1 cellular context compared by ENCODE assay signal in the genomic region with DNA sequence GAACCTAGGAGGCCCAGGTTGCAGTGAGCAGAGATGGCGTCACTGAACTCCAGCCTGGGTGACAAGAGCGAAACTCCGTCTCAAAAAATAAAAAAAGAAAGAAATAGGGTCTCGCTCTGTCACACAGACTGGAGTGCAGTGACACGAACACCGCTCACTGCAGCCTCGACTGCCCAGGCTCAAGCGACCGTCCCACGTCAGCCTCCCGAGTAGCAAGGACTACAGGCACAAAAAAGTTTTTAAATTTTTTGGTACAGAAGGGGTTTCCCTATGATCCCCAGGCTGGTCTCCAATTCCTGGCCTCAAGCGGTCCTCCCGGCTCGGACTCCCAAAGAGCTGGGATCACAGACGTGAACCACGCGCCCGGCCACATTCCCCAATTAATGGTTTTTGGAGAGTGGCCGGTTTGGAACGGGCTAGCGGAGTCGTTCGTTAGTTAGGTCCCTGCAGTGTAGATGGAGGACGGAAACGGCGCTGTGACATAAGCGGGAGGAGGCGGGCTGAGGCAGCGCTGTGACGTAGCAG.
A peak's percentile ranks its signal among the peaks of the same experiment; 100 is the strongest.
TF ChIP-seq lines count a peak whose summit lies in the region.

No MANE protein-coding gene starts in this region.

TF ChIP-seq in K562, 482 proteins besides CTCF, POLR2A, EP300 and RAD21 (continued from another document and continues in another):
- TF ChIP-seq, protein P1, sequence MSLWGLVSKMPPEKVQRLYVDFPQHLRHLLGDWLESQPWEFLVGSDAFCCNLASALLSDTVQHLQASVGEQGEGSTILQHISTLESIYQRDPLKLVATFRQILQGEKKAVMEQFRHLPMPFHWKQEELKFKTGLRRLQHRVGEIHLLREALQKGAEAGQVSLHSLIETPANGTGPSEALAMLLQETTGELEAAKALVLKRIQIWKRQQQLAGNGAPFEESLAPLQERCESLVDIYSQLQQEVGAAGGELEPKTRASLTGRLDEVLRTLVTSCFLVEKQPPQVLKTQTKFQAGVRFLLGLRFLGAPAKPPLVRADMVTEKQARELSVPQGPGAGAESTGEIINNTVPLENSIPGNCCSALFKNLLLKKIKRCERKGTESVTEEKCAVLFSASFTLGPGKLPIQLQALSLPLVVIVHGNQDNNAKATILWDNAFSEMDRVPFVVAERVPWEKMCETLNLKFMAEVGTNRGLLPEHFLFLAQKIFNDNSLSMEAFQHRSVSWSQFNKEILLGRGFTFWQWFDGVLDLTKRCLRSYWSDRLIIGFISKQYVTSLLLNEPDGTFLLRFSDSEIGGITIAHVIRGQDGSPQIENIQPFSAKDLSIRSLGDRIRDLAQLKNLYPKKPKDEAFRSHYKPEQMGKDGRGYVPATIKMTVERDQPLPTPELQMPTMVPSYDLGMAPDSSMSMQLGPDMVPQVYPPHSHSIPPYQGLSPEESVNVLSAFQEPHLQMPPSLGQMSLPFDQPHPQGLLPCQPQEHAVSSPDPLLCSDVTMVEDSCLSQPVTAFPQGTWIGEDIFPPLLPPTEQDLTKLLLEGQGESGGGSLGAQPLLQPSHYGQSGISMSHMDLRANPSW (CRISPR knock-in tag; IDR thresholded peaks at IDR 0.05) = 0 out of 2 replicates have a peak, but pooled peaks have one; percentile 63
- no peak for TF ChIP-seq MXI1 (IDR thresholded peaks at IDR 0.05; ENCODE audit: low read depth, low read length)
- TF ChIP-seq ZNF239 (CRISPR knock-in tag; IDR thresholded peaks at IDR 0.05) = peak; percentile 27; the same call in 1 of the 2 replicates
- TF ChIP-seq TGIF2 (CRISPR knock-in tag; IDR thresholded peaks at IDR 0.05) = no peak
- TF ChIP-seq CEBPB (tag; IDR thresholded peaks at IDR 0.05) = no peak
- TF ChIP-seq JUNB (CRISPR knock-in tag; conservative IDR thresholded peaks at IDR 0.05) = no peak
- TF ChIP-seq FOXK1 (CRISPR knock-in tag; IDR thresholded peaks at IDR 0.05; ENCODE audit: borderline replicate concordance) = no peak
- TF ChIP-seq GABPA (tag; conservative IDR thresholded peaks at IDR 0.05; ENCODE audit: low read depth) = no peak
- no peak for TF ChIP-seq ZNF347 (CRISPR knock-in tag; IDR thresholded peaks at IDR 0.05; ENCODE audit: low read depth)
- TF ChIP-seq ZNF445 (CRISPR knock-in tag; IDR thresholded peaks at IDR 0.05; ENCODE audit: low read depth) = no peak
- TF ChIP-seq, protein P2, sequence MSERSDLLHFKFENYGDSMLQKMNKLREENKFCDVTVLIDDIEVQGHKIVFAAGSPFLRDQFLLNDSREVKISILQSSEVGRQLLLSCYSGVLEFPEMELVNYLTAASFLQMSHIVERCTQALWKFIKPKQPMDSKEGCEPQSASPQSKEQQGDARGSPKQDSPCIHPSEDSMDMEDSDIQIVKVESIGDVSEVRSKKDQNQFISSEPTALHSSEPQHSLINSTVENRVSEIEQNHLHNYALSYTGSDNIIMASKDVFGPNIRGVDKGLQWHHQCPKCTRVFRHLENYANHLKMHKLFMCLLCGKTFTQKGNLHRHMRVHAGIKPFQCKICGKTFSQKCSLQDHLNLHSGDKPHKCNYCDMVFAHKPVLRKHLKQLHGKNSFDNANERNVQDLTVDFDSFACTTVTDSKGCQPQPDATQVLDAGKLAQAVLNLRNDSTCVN (CRISPR knock-in tag; IDR thresholded peaks at IDR 0.05) = no peak
- TF ChIP-seq PHTF2 (CRISPR knock-in tag; IDR thresholded peaks at IDR 0.05) = no peak
- TF ChIP-seq RB1 (IDR thresholded peaks at IDR 0.05; ENCODE audit: low read depth) = no peak
- TF ChIP-seq ZNF197 (CRISPR knock-in tag; IDR thresholded peaks at IDR 0.05; ENCODE audit: low read depth) = no peak
- TF ChIP-seq RUNX1 (IDR thresholded peaks at IDR 0.05; ENCODE audit: low read depth) = no peak
- no peak for TF ChIP-seq NFYB (IDR thresholded peaks at IDR 0.05; ENCODE audit: extremely low read depth, insufficient read length)
- peak in 1 of 2 experiments; percentile 57 for TF ChIP-seq AFF1 (IDR thresholded peaks at IDR 0.05; ENCODE audit: low read depth in 1 of 2, partially characterized antibody in 2 of 2)
- TF ChIP-seq ZNF764 (CRISPR knock-in tag; IDR thresholded peaks at IDR 0.05; ENCODE audit: low read depth) = no peak
- TF ChIP-seq, protein P3, sequence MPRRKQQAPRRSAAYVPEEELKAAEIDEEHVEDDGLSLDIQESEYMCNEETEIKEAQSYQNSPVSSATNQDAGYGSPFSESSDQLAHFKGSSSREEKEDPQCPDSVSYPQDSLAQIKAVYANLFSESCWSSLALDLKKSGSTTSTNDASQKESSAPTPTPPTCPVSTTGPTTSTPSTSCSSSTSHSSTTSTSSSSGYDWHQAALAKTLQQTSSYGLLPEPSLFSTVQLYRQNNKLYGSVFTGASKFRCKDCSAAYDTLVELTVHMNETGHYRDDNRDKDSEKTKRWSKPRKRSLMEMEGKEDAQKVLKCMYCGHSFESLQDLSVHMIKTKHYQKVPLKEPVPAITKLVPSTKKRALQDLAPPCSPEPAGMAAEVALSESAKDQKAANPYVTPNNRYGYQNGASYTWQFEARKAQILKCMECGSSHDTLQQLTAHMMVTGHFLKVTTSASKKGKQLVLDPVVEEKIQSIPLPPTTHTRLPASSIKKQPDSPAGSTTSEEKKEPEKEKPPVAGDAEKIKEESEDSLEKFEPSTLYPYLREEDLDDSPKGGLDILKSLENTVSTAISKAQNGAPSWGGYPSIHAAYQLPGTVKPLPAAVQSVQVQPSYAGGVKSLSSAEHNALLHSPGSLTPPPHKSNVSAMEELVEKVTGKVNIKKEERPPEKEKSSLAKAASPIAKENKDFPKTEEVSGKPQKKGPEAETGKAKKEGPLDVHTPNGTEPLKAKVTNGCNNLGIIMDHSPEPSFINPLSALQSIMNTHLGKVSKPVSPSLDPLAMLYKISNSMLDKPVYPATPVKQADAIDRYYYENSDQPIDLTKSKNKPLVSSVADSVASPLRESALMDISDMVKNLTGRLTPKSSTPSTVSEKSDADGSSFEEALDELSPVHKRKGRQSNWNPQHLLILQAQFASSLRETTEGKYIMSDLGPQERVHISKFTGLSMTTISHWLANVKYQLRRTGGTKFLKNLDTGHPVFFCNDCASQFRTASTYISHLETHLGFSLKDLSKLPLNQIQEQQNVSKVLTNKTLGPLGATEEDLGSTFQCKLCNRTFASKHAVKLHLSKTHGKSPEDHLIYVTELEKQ (CRISPR knock-in tag; IDR thresholded peaks at IDR 0.05) = no peak
- TF ChIP-seq NR2C2 (CRISPR knock-in tag; IDR thresholded peaks at IDR 0.05) = no peak
- no peak for TF ChIP-seq NR2C2 (tag; IDR thresholded peaks at IDR 0.05)
- no peak for TF ChIP-seq ZNF584 (CRISPR knock-in tag; IDR thresholded peaks at IDR 0.05; ENCODE audit: low read depth)
- no peak for TF ChIP-seq RBM39 (optimal IDR thresholded peaks at IDR 0.05; ENCODE audit: low read depth, low read length)
- no peak for TF ChIP-seq FIP1L1 (IDR thresholded peaks at IDR 0.05; ENCODE audit: low read depth, low read length, poor library complexity, severe bottlenecking)
- TF ChIP-seq, protein P4, sequence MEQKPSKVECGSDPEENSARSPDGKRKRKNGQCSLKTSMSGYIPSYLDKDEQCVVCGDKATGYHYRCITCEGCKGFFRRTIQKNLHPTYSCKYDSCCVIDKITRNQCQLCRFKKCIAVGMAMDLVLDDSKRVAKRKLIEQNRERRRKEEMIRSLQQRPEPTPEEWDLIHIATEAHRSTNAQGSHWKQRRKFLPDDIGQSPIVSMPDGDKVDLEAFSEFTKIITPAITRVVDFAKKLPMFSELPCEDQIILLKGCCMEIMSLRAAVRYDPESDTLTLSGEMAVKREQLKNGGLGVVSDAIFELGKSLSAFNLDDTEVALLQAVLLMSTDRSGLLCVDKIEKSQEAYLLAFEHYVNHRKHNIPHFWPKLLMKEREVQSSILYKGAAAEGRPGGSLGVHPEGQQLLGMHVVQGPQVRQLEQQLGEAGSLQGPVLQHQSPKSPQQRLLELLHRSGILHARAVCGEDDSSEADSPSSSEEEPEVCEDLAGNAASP (IDR thresholded peaks at IDR 0.05) = no peak
- no peak for TF ChIP-seq FOXJ3 (CRISPR knock-in tag; IDR thresholded peaks at IDR 0.05)
- no peak for TF ChIP-seq SRSF7 (optimal IDR thresholded peaks at IDR 0.05; ENCODE audit: low read depth, low read length)
- no peak for TF ChIP-seq ATF7 (IDR thresholded peaks at IDR 0.05)
- TF ChIP-seq ETV1 (tag; conservative IDR thresholded peaks at IDR 0.05; ENCODE audit: low read depth) = no peak; the same call in 1 of the 2 replicates
- TF ChIP-seq, protein P5, sequence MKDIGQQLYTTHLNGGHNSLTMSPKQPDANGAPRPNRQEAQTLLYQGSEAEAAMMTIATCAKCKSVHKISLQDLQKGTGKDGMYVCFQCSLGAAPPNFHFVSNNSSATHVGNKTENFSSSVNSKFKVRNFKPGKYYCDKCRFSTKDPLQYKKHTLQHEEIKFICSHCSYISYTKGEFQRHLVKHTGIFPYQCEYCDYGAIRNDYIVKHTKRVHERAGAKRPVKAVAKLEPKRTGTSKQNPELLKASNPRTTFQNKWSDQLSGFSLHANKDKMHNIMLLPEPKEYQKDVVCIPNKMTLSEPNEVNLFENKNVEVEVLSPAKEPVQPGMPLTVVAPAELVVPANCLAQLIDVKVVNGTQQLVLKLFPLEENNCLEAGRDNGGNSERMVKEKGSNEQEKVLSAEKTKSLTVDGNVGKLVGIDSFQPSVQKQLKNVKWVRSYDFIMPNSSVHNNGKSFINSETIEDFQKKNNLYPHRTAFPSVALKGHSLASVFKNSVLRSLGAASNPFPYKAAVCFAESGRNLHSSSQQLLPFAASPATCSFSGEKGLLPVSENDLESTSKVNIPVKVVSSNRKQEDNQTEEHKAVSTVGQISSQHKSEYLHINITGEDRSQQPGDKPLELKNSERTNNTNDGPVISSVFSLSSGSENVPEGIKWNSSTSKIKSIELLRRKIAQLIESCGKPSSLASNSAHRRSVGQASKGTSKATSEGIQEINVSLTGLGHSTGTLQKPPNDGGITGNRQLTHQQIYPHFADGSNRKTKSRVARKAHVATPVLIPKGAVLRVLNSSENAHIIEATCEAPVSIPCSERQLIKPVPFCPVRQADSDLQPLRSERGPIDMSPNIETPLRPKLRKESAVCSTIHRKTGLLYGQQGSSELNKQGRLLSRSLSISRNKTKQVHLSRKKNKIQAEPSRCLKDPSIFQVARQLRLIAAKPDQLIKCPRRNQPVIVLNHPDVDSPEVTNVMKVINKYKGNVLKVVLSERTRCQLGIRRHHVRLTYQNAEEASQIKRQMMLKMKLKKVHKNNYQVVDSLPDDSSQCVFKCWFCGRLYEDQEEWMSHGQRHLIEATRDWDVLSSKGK (CRISPR knock-in tag; IDR thresholded peaks at IDR 0.05) = no peak
- 0 out of 2 replicates have a peak, but pooled peaks have one; percentile 44 for TF ChIP-seq SMARCC2 (IDR thresholded peaks at IDR 0.05; ENCODE audit: low read depth)
- no peak for TF ChIP-seq ZNF282 (CRISPR knock-in tag; IDR thresholded peaks at IDR 0.05)
- TF ChIP-seq NFIX (CRISPR knock-in tag; IDR thresholded peaks at IDR 0.05; ENCODE audit: low read depth) = no peak
- no peak for TF ChIP-seq CUX1 (CRISPR knock-in tag; IDR thresholded peaks at IDR 0.05)
- TF ChIP-seq ZNF140 (CRISPR knock-in tag; IDR thresholded peaks at IDR 0.05) = no peak
- no peak for TF ChIP-seq PCBP1 (IDR thresholded peaks at IDR 0.05; ENCODE audit: low read depth, low read length, poor library complexity, severe bottlenecking)
- no peak for TF ChIP-seq ETS2 (tag; IDR thresholded peaks at IDR 0.05; ENCODE audit: borderline replicate concordance, poor library complexity, severe bottlenecking)
- TF ChIP-seq FUS (optimal IDR thresholded peaks at IDR 0.05; ENCODE audit: low read depth, low read length) = no peak
